16 cellular contexts compared by ENCODE assay signal in genomic region chr5:42923710-42924109, GRCh38.
DNase-seq lines count a peak whose midpoint lies in the region; ATAC-seq and TF ChIP-seq lines count a peak whose summit lies in the region.
"Had no signal": no experiment of that assay in that cellular context is flagged by ENCODE, and none has a peak within 500 bp of the region (broad histone marks: within the 10 kb centered on the region; RNA-seq: fewer than 3 reads in every experiment).

No MANE protein-coding gene starts in this region.

- H3K27me3 Mint-ChIP-seq in MCF 10A (ENCODE audit: insufficient read depth, unreplicated experiment): no peaks in the 10 kb centered on the region
- no peaks in the 10 kb centered on the region for H3K27me3 Mint-ChIP-seq in T-helper 17 cell
- H3K27me3 Mint-ChIP-seq in T-cell: no peaks in the 10 kb centered on the region
- H3K27me3 Mint-ChIP-seq: CD4-positive, alpha-beta T cell had no signal

- no peak overlapping the region for H3K27ac ChIP-seq in breast epithelium
- H3K27ac ChIP-seq in upper lobe of right lung: no peak overlapping the region
- H3K27ac ChIP-seq: 22Rv1, BLaER1 had no signal

- H3K4me1 Mint-ChIP-seq in MCF 10A (ENCODE audit: insufficient read depth, unreplicated experiment) (no peaks in the 10 kb centered on the region), T-helper 17 cell (no peaks in the 10 kb centered on the region), T-cell (no peaks in the 10 kb centered on the region)

- DNase-seq in MCF 10A (ENCODE audit: unreplicated experiment): no peak
- no peak for DNase-seq in breast epithelium (ENCODE audit: low spot score in 2 of 2)
- no peak for DNase-seq in T-helper 17 cell
- peak; percentile 22 for DNase-seq in fibroblast of villous mesenchyme (ENCODE audit: low read depth)
- no peak for DNase-seq in upper lobe of right lung
- DNase-seq in NCI-H446 (lab: John Stamatoyannopoulos, UW): no peak
- DNase-seq in cerebellar cortex (ENCODE audit: low spot score): no peak
- DNase-seq in T-cell: no peak
- DNase-seq: AML-193; Calu3; CD4-positive, alpha-beta T cell; DMS 273 treated with DMSO at 0.1 percent for 48 hours; HCEC 1CT; HFFc6 had no signal

- intact Hi-C loops in MCF 10A (cut with micrococcal nuclease) (no loop called here), breast epithelium (cut with DNase I; ENCODE audit: low total_unique reads) (no loop called here), upper lobe of right lung (cut with DNase I) (no loop called here)

- no peak for TF ChIP-seq POLR2A in breast epithelium (IDR thresholded peaks at IDR 0.05)

- H3K4me3 ChIP-seq in breast epithelium: no peak overlapping the region
- H3K4me3 ChIP-seq in fibroblast of villous mesenchyme (ENCODE audit: low read depth, low read length): peak overlapping the region; percentile 8
- no peak overlapping the region for H3K4me3 ChIP-seq in upper lobe of right lung
- H3K4me3 ChIP-seq: BLaER1 had no signal

- POLR2A ChIA-PET in MCF 10A (lab: Yijun Ruan, JAX): no interaction called here
- POLR2A ChIA-PET in T-cell (lab: Charles Lee): interaction anchor here (0.6 to 0.9 kb wide), 3 partner anchors 15 to 168 kb away, joined by 3 read pairs; no protein-coding TSS in a partner anchor

- H3K36me3 ChIP-seq in breast epithelium (no peaks in the 10 kb centered on the region), upper lobe of right lung (no peaks in the 10 kb centered on the region)

- CTCF ChIA-PET in MCF 10A (lab: Yijun Ruan, JAX) (interaction anchor here (0.5 to 2.1 kb wide), 7 partner anchors 10 to 464 kb away, joined by 3 to 9 read pairs (median 6); no protein-coding TSS in a partner anchor), T-cell (lab: Charles Lee) (interaction anchor here in 1 of 2 donors (0.9 kb wide), 1 partner anchor 15 kb away, joined by 3 read pairs; no protein-coding TSS in a partner anchor)

- H3K4me3 Mint-ChIP-seq in MCF 10A (ENCODE audit: unreplicated experiment) (no peak overlapping the region), T-helper 17 cell (no peak overlapping the region), T-cell (no peak overlapping the region)
- H3K4me3 Mint-ChIP-seq: CD4-positive, alpha-beta T cell; HFFc6 had no signal

- H3K36me3 Mint-ChIP-seq in MCF 10A (ENCODE audit: insufficient read depth, unreplicated experiment): no peaks in the 10 kb centered on the region
- peaks cover 2% of the 10 kb centered on the region for H3K36me3 Mint-ChIP-seq in T-helper 17 cell (ENCODE audit: low read depth)
- no peaks in the 10 kb centered on the region for H3K36me3 Mint-ChIP-seq in T-cell

- ATAC-seq in T-helper 17 cell (no peak), upper lobe of right lung (peak; percentile 58), T-cell (replicated peaks in 1 of 4) (no peak)

- H3K9me3 Mint-ChIP-seq in MCF 10A (ENCODE audit: unreplicated experiment) (no peaks in the 10 kb centered on the region), T-cell (no peaks in the 10 kb centered on the region)
- H3K9me3 Mint-ChIP-seq: CD4-positive, alpha-beta T cell; HFFc6 had no signal

- H3K4me1 ChIP-seq in breast epithelium: no peaks in the 10 kb centered on the region
- H3K4me1 ChIP-seq in upper lobe of right lung: no peaks in the 10 kb centered on the region
- H3K4me1 ChIP-seq: BLaER1 had no signal

- H3K9me3 ChIP-seq in breast epithelium: peaks cover 0 to 5% of the 10 kb centered on the region in 2 donors
- H3K9me3 ChIP-seq in T-helper 17 cell (ENCODE audit: control insufficient read depth, low read length, poor library complexity, severe bottlenecking): no peaks in the 10 kb centered on the region
- H3K9me3 ChIP-seq in upper lobe of right lung: no peaks in the 10 kb centered on the region

- H3K27me3 ChIP-seq in breast epithelium: no peaks in the 10 kb centered on the region
- no peaks in the 10 kb centered on the region for H3K27me3 ChIP-seq in upper lobe of right lung
- H3K27me3 ChIP-seq: BLaER1 had no signal

- no peak for TF ChIP-seq CTCF in MCF 10A (IDR thresholded peaks at IDR 0.05; ENCODE audit: unreplicated experiment)
- TF ChIP-seq CTCF in breast epithelium (IDR thresholded peaks at IDR 0.05): no peak
- TF ChIP-seq CTCF in fibroblast of villous mesenchyme (IDR thresholded peaks at IDR 0.05; ENCODE audit: insufficient read depth, low read depth, low read length): no peak
- TF ChIP-seq CTCF in upper lobe of right lung (IDR thresholded peaks at IDR 0.05): no peak

- H3K27ac Mint-ChIP-seq in MCF 10A (ENCODE audit: low read depth, unreplicated experiment) (peak overlapping the region; percentile 73), T-helper 17 cell (peak overlapping the region; percentile 65), T-cell (no peak overlapping the region)
- H3K27ac Mint-ChIP-seq: CD4-positive, alpha-beta T cell; HFFc6 had no signal

- BruUV-seq in MCF 10A (replicated peaks; lab: Mats Ljungman, UMichigan): no TSS peak

Comparison
In these comparisons a context has a peak if more than half of its experiments do, and no peak if none do; other contexts are left out.
1. H3K27ac Mint-ChIP-seq: peak in MCF 10A (single experiment) and T-helper 17 cell (single experiment); none in T-cell (0 of 2).